1 cellular context compared by ENCODE assay signal in genomic region chr2:143698888-143699570, GRCh38.
TF ChIP-seq lines count a peak whose summit lies in the region.

No MANE protein-coding gene starts in this region.

TF ChIP-seq in GM12878, 131 proteins besides CTCF, POLR2A, EP300 and RAD21 (continued from another document and continues in another):
- peak; percentile 83 for TF ChIP-seq ATF2 (IDR thresholded peaks at IDR 0.05; ENCODE audit: low read length)
- TF ChIP-seq ZNF592 (IDR thresholded peaks at IDR 0.05), result no peak
- TF ChIP-seq MTA3 (IDR thresholded peaks at IDR 0.05; ENCODE audit: borderline replicate concordance, low read length), result peak; percentile 56; the same call in 1 of the 2 replicates
- TF ChIP-seq CEBPB (IDR thresholded peaks at IDR 0.05; ENCODE audit: borderline replicate concordance in 1 of 2, low read depth in 2 of 2, low read length in 2 of 2), result peak in 1 of 2 experiments; percentile 74; a peak in 1 of 4 replicates
- no peak for TF ChIP-seq USF1 (IDR thresholded peaks at IDR 0.05; ENCODE audit: borderline replicate concordance, extremely low read length, insufficient read depth, low read depth, low read length)
- peak; percentile 41; the same call in 1 of the 2 replicates for TF ChIP-seq NR2F1 (conservative IDR thresholded peaks at IDR 0.05)
- no peak for TF ChIP-seq PKNOX1 (IDR thresholded peaks at IDR 0.05)
- no peak for TF ChIP-seq IRF5 (IDR thresholded peaks at IDR 0.05; ENCODE audit: borderline replicate concordance)
- TF ChIP-seq PBX3 (IDR thresholded peaks at IDR 0.05; ENCODE audit: insufficient replicate concordance, low read depth, low read length), result no peak
- no peak for TF ChIP-seq PAX5 (IDR thresholded peaks at IDR 0.05; ENCODE audit: borderline replicate concordance, low read depth, low read length)
- no peak for TF ChIP-seq EGR1 (IDR thresholded peaks at IDR 0.05; ENCODE audit: borderline replicate concordance in 1 of 2, low read depth in 2 of 2, low read length in 2 of 2)
- no peak for TF ChIP-seq ZBTB4 (CRISPR knock-in tag; IDR thresholded peaks at IDR 0.05)
- TF ChIP-seq MXI1 (IDR thresholded peaks at IDR 0.05; ENCODE audit: low read depth, low read length), result no peak
- TF ChIP-seq EZH2 (IDR thresholded peaks at IDR 0.05; ENCODE audit: borderline replicate concordance, control insufficient read depth, low read depth, low read length), result no peak
- peak; percentile 60 for TF ChIP-seq GABPA (IDR thresholded peaks at IDR 0.05; ENCODE audit: low read depth)
- TF ChIP-seq NR2C1 (IDR thresholded peaks at IDR 0.05), result no peak
- no peak for TF ChIP-seq HDGF (IDR thresholded peaks at IDR 0.05)
- no peak for TF ChIP-seq RELB (IDR thresholded peaks at IDR 0.05; ENCODE audit: low read depth)
- TF ChIP-seq SMAD1 (IDR thresholded peaks at IDR 0.05; ENCODE audit: low read depth, partially characterized antibody), result no peak
- TF ChIP-seq CREM (IDR thresholded peaks at IDR 0.05; ENCODE audit: low read depth), result peak; percentile 72; the same call in 1 of the 2 replicates
- peak in 1 of 2 experiments; percentile 37; a peak in 2 of 4 replicates for TF ChIP-seq IKZF2 (IDR thresholded peaks at IDR 0.05)
- no peak for TF ChIP-seq BCL3 (IDR thresholded peaks at IDR 0.05; ENCODE audit: borderline replicate concordance, insufficient read depth, low read depth, low read length, poor library complexity, severe bottlenecking)
- no peak for TF ChIP-seq ZBTB33 (IDR thresholded peaks at IDR 0.05)
- no peak for TF ChIP-seq MAX (IDR thresholded peaks at IDR 0.05; ENCODE audit: low read depth, low read length)
- no peak for TF ChIP-seq IRF3 (IDR thresholded peaks at IDR 0.05)
- TF ChIP-seq HCFC1 (IDR thresholded peaks at IDR 0.05; ENCODE audit: low read length), result no peak
- TF ChIP-seq TAF1 (IDR thresholded peaks at IDR 0.05; ENCODE audit: borderline replicate concordance, low read depth, low read length), result no peak
- peak; percentile 47; the same call in 1 of the 2 replicates for TF ChIP-seq BCL11A (IDR thresholded peaks at IDR 0.05; ENCODE audit: low read depth, low read length)
- TF ChIP-seq RFX5 (IDR thresholded peaks at IDR 0.05; ENCODE audit: low read depth, low read length), result no peak
- TF ChIP-seq RCOR1 (conservative IDR thresholded peaks at IDR 0.05; ENCODE audit: low read depth, low read length), result no peak
- no peak for TF ChIP-seq SUZ12 (IDR thresholded peaks at IDR 0.05; ENCODE audit: unreplicated experiment)
- TF ChIP-seq POU2F2 (IDR thresholded peaks at IDR 0.05; ENCODE audit: borderline replicate concordance, low read depth, low read length), result no peak
- no peak for TF ChIP-seq NFYA (IDR thresholded peaks at IDR 0.05; ENCODE audit: borderline replicate concordance, low read depth, low read length)
- no peak for TF ChIP-seq RELA (IDR thresholded peaks at IDR 0.05; ENCODE audit: borderline replicate concordance, partially characterized antibody)
- no peak for TF ChIP-seq PAX8 (IDR thresholded peaks at IDR 0.05)
- no peak for TF ChIP-seq RAD51 (IDR thresholded peaks at IDR 0.05)
- TF ChIP-seq SIN3A (IDR thresholded peaks at IDR 0.05; ENCODE audit: low read depth, low read length), result no peak
